In genomic region chr11:102620858-102621561, GRCh38 we compare ENCODE assay signal across 11 cellular contexts. TPM values are rescaled to one million over a fixed set of nuclear protein-coding genes. Genes with fewer than 3 reads are reported as not detected.
DNase-seq lines count a peak whose midpoint lies in the region; ATAC-seq and TF ChIP-seq lines count a peak whose summit lies in the region.
"Had no signal": no experiment of that assay in that cellular context is flagged by ENCODE, and none has a peak within 500 bp of the region (broad histone marks: within the 10 kb centered on the region; RNA-seq: fewer than 3 reads in every experiment).

No MANE protein-coding gene starts in this region.

- POLR2A ChIA-PET in CD4-positive, alpha-beta T cell (lab: Charles Lee) = no interaction called here

- H3K27me3 Mint-ChIP-seq in HFFc6 (ENCODE audit: insufficient read depth) = peaks cover 3% of the 10 kb centered on the region; the same call in 1 of the 2 replicates
- peaks cover 19% of the 10 kb centered on the region for H3K27me3 Mint-ChIP-seq in CD4-positive, alpha-beta T cell

- H3K9me3 ChIP-seq in SJSA1 (replicated peaks) (no peaks in the 10 kb centered on the region), lower lobe of right lung (no peaks in the 10 kb centered on the region), prostate gland (no peaks in the 10 kb centered on the region)
- H3K9me3 ChIP-seq in CD4-positive, alpha-beta T cell (ENCODE audit: control insufficient read depth, low read length) = no peaks in the 10 kb centered on the region
- H3K9me3 ChIP-seq: body of pancreas had no signal

- CTCF ChIA-PET in CD4-positive, alpha-beta T cell (lab: Charles Lee) = no interaction called here

- 79% methylated on average over 12 of the region's 12 CpGs for WGBS in prostate gland

- H3K27ac ChIP-seq in SJSA1 = 0 out of 2 replicates have a peak overlapping the region, but pooled peaks have one; percentile 31
- peak overlapping the region; percentile 26 for H3K27ac ChIP-seq in lower lobe of right lung
- no peak overlapping the region for H3K27ac ChIP-seq in CD4-positive, alpha-beta T cell (ENCODE audit: low read depth, low read length)
- H3K27ac ChIP-seq in prostate gland = no peak overlapping the region
- H3K27ac ChIP-seq: body of pancreas had no signal

- DNase-seq in HFFc6 = peak; percentile 35
- DNase-seq in SJSA1 (ENCODE audit: low read depth in 1 of 2, low spot score in 2 of 2) = peak in 1 of 2 experiments; percentile 42
- DNase-seq in lower lobe of right lung = no peak
- DNase-seq in CD4-positive, alpha-beta T cell = no peak
- no peak for DNase-seq in prostate gland (ENCODE audit: low spot score)
- no peak for DNase-seq in NCI-H146 (lab: John Stamatoyannopoulos, UW)
- no peak for DNase-seq in T1000 (lab: John Stamatoyannopoulos, UW)
- DNase-seq: activated CD4-positive, alpha-beta T cell treated with anti-CD3 and anti-CD28 coated beads, Interleukin-2, amount 50 U/mL, for 4 hours; occipital lobe had no signal

- no peak overlapping the region for H3K4me3 ChIP-seq in SJSA1
- no peak overlapping the region for H3K4me3 ChIP-seq in lower lobe of right lung
- H3K4me3 ChIP-seq in prostate gland = no peak overlapping the region
- H3K4me3 ChIP-seq: body of pancreas had no signal

- TF ChIP-seq CTCF in HFFc6 (IDR thresholded peaks at IDR 0.05) (no peak), lower lobe of right lung (IDR thresholded peaks at IDR 0.05) (no peak), prostate gland (IDR thresholded peaks at IDR 0.05) (no peak)
- TF ChIP-seq CTCF in CD4-positive, alpha-beta T cell (IDR thresholded peaks at IDR 0.05) = no peak

- no peaks in the 10 kb centered on the region for H3K27me3 ChIP-seq in SJSA1 (replicated peaks)
- peaks cover 4% of the 10 kb centered on the region for H3K27me3 ChIP-seq in lower lobe of right lung (ENCODE audit: low read depth)
- H3K27me3 ChIP-seq in CD4-positive, alpha-beta T cell (ENCODE audit: control insufficient read depth, insufficient read depth, low read length) = no peaks in the 10 kb centered on the region
- no peaks in the 10 kb centered on the region for H3K27me3 ChIP-seq in prostate gland (replicated peaks; ENCODE audit: insufficient read depth)
- H3K27me3 ChIP-seq: body of pancreas had no signal

- no peak for TF ChIP-seq POLR2A in prostate gland (IDR thresholded peaks at IDR 0.05)

- H3K4me3 Mint-ChIP-seq in HFFc6 = no peak overlapping the region
- H3K4me3 Mint-ChIP-seq in CD4-positive, alpha-beta T cell = no peak overlapping the region

- peaks cover 4% of the 10 kb centered on the region; the same call in 1 of the 2 replicates for H3K4me1 ChIP-seq in SJSA1 (replicated peaks)
- H3K4me1 ChIP-seq in lower lobe of right lung = peaks cover 6% of the 10 kb centered on the region
- H3K4me1 ChIP-seq in prostate gland (replicated peaks) = no peaks in the 10 kb centered on the region
- H3K4me1 ChIP-seq: body of pancreas had no signal

- peak overlapping the region; percentile 27; the same call in 1 of the 2 replicates for H3K27ac Mint-ChIP-seq in HFFc6
- H3K27ac Mint-ChIP-seq in CD4-positive, alpha-beta T cell = no peak overlapping the region

- H3K36me3 ChIP-seq in SJSA1 (no peaks in the 10 kb centered on the region), lower lobe of right lung (no peaks in the 10 kb centered on the region), prostate gland (no peaks in the 10 kb centered on the region)

- H3K36me3 Mint-ChIP-seq in HFFc6 (ENCODE audit: low read depth) = no peaks in the 10 kb centered on the region
- H3K36me3 Mint-ChIP-seq in CD4-positive, alpha-beta T cell (ENCODE audit: low read depth) = no peaks in the 10 kb centered on the region

- H3K9me3 Mint-ChIP-seq in HFFc6 = no peaks in the 10 kb centered on the region
- no peaks in the 10 kb centered on the region for H3K9me3 Mint-ChIP-seq in CD4-positive, alpha-beta T cell

- H3K4me1 Mint-ChIP-seq in HFFc6 (ENCODE audit: low read depth) = peaks cover 12% of the 10 kb centered on the region
- no peaks in the 10 kb centered on the region for H3K4me1 Mint-ChIP-seq in CD4-positive, alpha-beta T cell (ENCODE audit: low read depth)

- ATAC-seq in GM18861 (IDR thresholded peaks at IDR 0.05; ENCODE audit: unreplicated experiment) (peak; percentile 67), lower lobe of right lung (peak in 1 of 2 donors; percentile 39)
- ATAC-seq in CD4-positive, alpha-beta T cell (ENCODE audit: poor library complexity) = no peak
- ATAC-seq: body of pancreas had no signal

- intact Hi-C loops in lower lobe of right lung (cut with DNase I) = no loop called here
- intact Hi-C loops in CD4-positive, alpha-beta T cell (cut with DNase I, micrococcal nuclease) = no loop called here
- intact Hi-C loops in prostate gland (cut with DNase I) = no loop called here

RNA-seq across cellular contexts. Expression of gene MMP20, which starts 4.1 kb away (rescaled TPM):
- not detected for total RNA-seq in HFFc6 (2021; fragmentation: NEBNext Ultra II Directional; extraction: Animal tissue kit (Norgen Biotek cat#: 25700))
- not detected in 2 replicates for total RNA-seq in SJSA1 (2014; rRNA removed; shearing (Covaris generic))
- total RNA-seq in lower lobe of right lung (not detected), prostate gland (not detected)
- total RNA-seq in CD4-positive, alpha-beta T cell = not detected
- total RNA-seq: body of pancreas, occipital lobe had no signal

Comparison
In these comparisons a context has a peak if more than half of its experiments do, and no peak if none do; other contexts are left out.
1. H3K27ac ChIP-seq: peak in SJSA1 (single experiment) and lower lobe of right lung (single experiment); none in CD4-positive, alpha-beta T cell (single experiment) and prostate gland (0 of 2).